ENCODE assay signal across 28 cellular contexts in genomic region chr1:18573170-18573569, GRCh38. TPM values are rescaled to one million over a fixed set of nuclear protein-coding genes. Genes with fewer than 3 reads are reported as not detected.
"Had no signal": no experiment of that assay in that cellular context is flagged by ENCODE, and none has a peak within 500 bp of the region (broad histone marks: within the 10 kb centered on the region; RNA-seq: fewer than 3 reads in every experiment).

No MANE protein-coding gene starts in this region.

- H3K9me3 ChIP-seq: colonic mucosa, transverse colon, uterus had no signal

- H2AFZ ChIP-seq: parathyroid adenoma had no signal

- H3K27me3 ChIP-seq: colonic mucosa, uterus had no signal

- DNase-seq: activated CD4-positive, alpha-beta memory T cell treated with anti-CD3 and anti-CD28 coated beads for 36 hours; activated CD4-positive, alpha-beta T cell treated with anti-CD3 and anti-CD28 coated beads for 4 hours; activated CD4-positive, CD25-positive, alpha-beta regulatory T cell; activated naive CD4-positive, alpha-beta T cell treated with anti-CD3 and anti-CD28 coated beads, Interleukin-2, amount 10 ng/mL, durations not matched to agents 7 days and 5 days; activated T-cell treated with anti-CD3 and anti-CD28 coated beads, Interleukin-2, amount 50 U/mL, for 48 hours; amygdala; colonic mucosa; dorsolateral prefrontal cortex; effector memory CD8-positive, alpha-beta T cell; foreskin melanocyte; head of caudate nucleus; hypothalamus; nucleus accumbens; small intestine; stimulated activated CD4-positive, alpha-beta T cell treated with anti-CD3 and anti-CD28 coated beads, Interleukin-2, amount 100 ng/mL, for 24 hours; transverse colon; uterus had no signal

- H3K4me3 Mint-ChIP-seq: activated CD4-positive, alpha-beta memory T cell treated with anti-CD3 and anti-CD28 coated beads for 36 hours; activated naive CD4-positive, alpha-beta T cell treated with anti-CD3 and anti-CD28 coated beads, Interleukin-2, amount 10 ng/mL, durations not matched to agents 7 days and 5 days; effector memory CD8-positive, alpha-beta T cell; nephron; stimulated activated memory B cell treated with anti-CD40 and anti-IgM and Interleukin-4, amounts not matched to agents 10 μg/mL and 1 μg/mL and 100 μg/mL, for 72 hours had no signal

- H3K9ac ChIP-seq: parathyroid adenoma had no signal

- H3K27ac ChIP-seq: colonic mucosa, parathyroid adenoma, transverse colon, uterus had no signal

- H3K4me1 Mint-ChIP-seq: activated naive CD4-positive, alpha-beta T cell treated with anti-CD3 and anti-CD28 coated beads, Interleukin-2, amount 10 ng/mL, durations not matched to agents 7 days and 5 days; nephron had no signal

- ATAC-seq: effector memory CD8-positive, alpha-beta T cell; esophagus mucosa; sciatic nerve; stimulated activated memory B cell treated with anti-CD40 and anti-IgM and Interleukin-4, amounts not matched to agents 10 μg/mL and 1 μg/mL and 100 μg/mL, for 72 hours had no signal

- H3K36me3 Mint-ChIP-seq: activated CD4-positive, alpha-beta memory T cell treated with anti-CD3 and anti-CD28 coated beads for 36 hours; activated naive CD4-positive, alpha-beta T cell treated with anti-CD3 and anti-CD28 coated beads, Interleukin-2, amount 10 ng/mL, durations not matched to agents 7 days and 5 days; stimulated activated memory B cell treated with anti-CD40 and anti-IgM and Interleukin-4, amounts not matched to agents 10 μg/mL and 1 μg/mL and 100 μg/mL, for 72 hours had no signal

- H3K9me3 Mint-ChIP-seq: activated CD4-positive, alpha-beta memory T cell treated with anti-CD3 and anti-CD28 coated beads for 36 hours; activated naive CD4-positive, alpha-beta T cell treated with anti-CD3 and anti-CD28 coated beads, Interleukin-2, amount 10 ng/mL, durations not matched to agents 7 days and 5 days; effector memory CD8-positive, alpha-beta T cell had no signal

- H3K36me3 ChIP-seq: colonic mucosa, transverse colon, uterus had no signal

- H3K4me1 ChIP-seq: colonic mucosa, parathyroid adenoma, transverse colon, uterus had no signal

- H3K79me2 ChIP-seq: parathyroid adenoma had no signal

- H3K4me3 ChIP-seq: colonic mucosa, dorsolateral prefrontal cortex, transverse colon, uterus had no signal

- H3K27ac Mint-ChIP-seq: activated CD4-positive, alpha-beta memory T cell treated with anti-CD3 and anti-CD28 coated beads for 36 hours; activated naive CD4-positive, alpha-beta T cell treated with anti-CD3 and anti-CD28 coated beads, Interleukin-2, amount 10 ng/mL, durations not matched to agents 7 days and 5 days; effector memory CD8-positive, alpha-beta T cell; nephron; stimulated activated memory B cell treated with anti-CD40 and anti-IgM and Interleukin-4, amounts not matched to agents 10 μg/mL and 1 μg/mL and 100 μg/mL, for 72 hours had no signal

RNA-seq across cellular contexts. Expression of gene PAX7, which starts 57.5 kb away (rescaled TPM):
- total RNA-seq: activated CD4-positive, alpha-beta memory T cell treated with anti-CD3 and anti-CD28 coated beads for 36 hours; bronchial epithelial cell; colonic mucosa; endothelial cell of umbilical vein; esophagus mucosa; liver; mononuclear cell; myocyte; sciatic nerve; temporal lobe; transverse colon; uterus had no signal
- polyA plus RNA-seq: endothelial cell of umbilical vein, liver had no signal
